ENCODE assay signal across 22 cellular contexts in genomic region chr1:112793631-112794565, GRCh38.
DNase-seq lines count a peak whose midpoint lies in the region; ATAC-seq and TF ChIP-seq lines count a peak whose summit lies in the region.
"Had no signal": no experiment of that assay in that cellular context is flagged by ENCODE, and none has a peak within 500 bp of the region (broad histone marks: within the 10 kb centered on the region; RNA-seq: fewer than 3 reads in every experiment).

No MANE protein-coding gene starts in this region.

- peak overlapping the region; percentile 50 for H3K27ac Mint-ChIP-seq in neural progenitor cell
- H3K27ac Mint-ChIP-seq: activated naive CD4-positive, alpha-beta T cell treated with anti-CD3 and anti-CD28 coated beads, Interleukin-2, amount 50 U/mL, for 72 hours; T-helper 17 cell had no signal

- no peaks in the 10 kb centered on the region for H3K27me3 ChIP-seq in neural progenitor cell
- H3K27me3 ChIP-seq: ovary, vagina had no signal

- peaks cover 12% of the 10 kb centered on the region for H3K4me1 Mint-ChIP-seq in neural progenitor cell

- H3K4me3 ChIP-seq in fibroblast of pulmonary artery (replicated peaks; ENCODE audit: low read depth, low read length) = no peak overlapping the region
- H3K4me3 ChIP-seq in neural progenitor cell = no peak overlapping the region
- H3K4me3 ChIP-seq: ovary, vagina had no signal

- TF ChIP-seq CTCF in fibroblast of pulmonary artery (IDR thresholded peaks at IDR 0.05; ENCODE audit: low read length, missing control alignments) (no peak), neural progenitor cell (IDR thresholded peaks at IDR 0.05) (no peak)

- no peaks in the 10 kb centered on the region for H3K9me3 ChIP-seq in neural progenitor cell (ENCODE audit: low read depth)
- H3K9me3 ChIP-seq: ovary, vagina had no signal

- no peak for ATAC-seq in GM18909 (IDR thresholded peaks at IDR 0.05; ENCODE audit: poor library complexity, unreplicated experiment)
- ATAC-seq: activated naive CD4-positive, alpha-beta T cell treated with anti-CD3 and anti-CD28 coated beads, Interleukin-2, amount 50 U/mL, for 72 hours; esophagus mucosa; left cardiac atrium; sciatic nerve; T-helper 17 cell had no signal

- no peaks in the 10 kb centered on the region for H3K4me1 ChIP-seq in neural progenitor cell
- H3K4me1 ChIP-seq: vagina had no signal

- H3K9ac ChIP-seq in neural progenitor cell = no peak overlapping the region

- H3K36me3 ChIP-seq in neural progenitor cell = no peaks in the 10 kb centered on the region
- H3K36me3 ChIP-seq: ovary, vagina had no signal

- no peaks in the 10 kb centered on the region for H3K9me3 Mint-ChIP-seq in neural progenitor cell
- H3K9me3 Mint-ChIP-seq: activated naive CD4-positive, alpha-beta T cell treated with anti-CD3 and anti-CD28 coated beads, Interleukin-2, amount 50 U/mL, for 72 hours; naive B cell had no signal

- H3K79me2 ChIP-seq in neural progenitor cell (ENCODE audit: low read depth) = no peaks in the 10 kb centered on the region

- peaks cover 6% of the 10 kb centered on the region for H3K27me3 Mint-ChIP-seq in neural progenitor cell (ENCODE audit: insufficient read depth, low read depth)

- H3F3A ChIP-seq in neural progenitor cell (ENCODE audit: low read depth) = peaks cover 8% of the 10 kb centered on the region

- H4K20me1 ChIP-seq in neural progenitor cell (ENCODE audit: low read depth) = no peaks in the 10 kb centered on the region

- H3K36me3 Mint-ChIP-seq in neural progenitor cell = no peaks in the 10 kb centered on the region
- H3K36me3 Mint-ChIP-seq: activated naive CD4-positive, alpha-beta T cell treated with anti-CD3 and anti-CD28 coated beads, Interleukin-2, amount 50 U/mL, for 72 hours; naive B cell had no signal

- DNase-seq in ELF-1 (ENCODE audit: low read depth, low spot score) (peak; percentile 57), NCI-H226 (peak; percentile 75), fibroblast of pulmonary artery (ENCODE audit: low read depth) (peak; percentile 35), neural progenitor cell (ENCODE audit: low spot score) (no peak), NCI-H774 (lab: John Stamatoyannopoulos, UW) (no peak), NCI-H446 treated with DMSO at 0.1 percent for 48 hours (lab: John Stamatoyannopoulos, UW) (no peak), SW 1271 (lab: John Stamatoyannopoulos, UW) (no peak)
- DNase-seq: activated CD4-positive, alpha-beta T cell treated with anti-CD3 and anti-CD28 coated beads, Interleukin-2, amount 50 U/mL, for 1 hour; effector memory CD4-positive, alpha-beta T cell; left cardiac atrium; naive B cell; NCI-H187 treated with DMSO at 0.1 percent for 48 hours; substantia nigra; T-helper 17 cell had no signal

- H3K4me2 ChIP-seq in neural progenitor cell = no peak overlapping the region

- H2AFZ ChIP-seq in neural progenitor cell (replicated peaks) = no peak overlapping the region

- H3K4me3 Mint-ChIP-seq in neural progenitor cell = no peak overlapping the region
- H3K4me3 Mint-ChIP-seq: naive B cell, T-helper 17 cell had no signal

- no peak overlapping the region for H3K27ac ChIP-seq in neural progenitor cell
- H3K27ac ChIP-seq: C4-2B, ovary, vagina, VCaP had no signal

Comparison
In these comparisons a context has a peak if more than half of its experiments do, and no peak if none do; other contexts are left out.
1. DNase-seq: peak in ELF-1 (single experiment), NCI-H226 (single experiment) and fibroblast of pulmonary artery (single experiment); none in neural progenitor cell (single experiment), NCI-H774 (single experiment), NCI-H446 treated with DMSO at 0.1 percent for 48 hours (single experiment) and SW 1271 (0 of 2).